Comparison of ENCODE assay signal across 9 cellular contexts in the genomic region with DNA sequence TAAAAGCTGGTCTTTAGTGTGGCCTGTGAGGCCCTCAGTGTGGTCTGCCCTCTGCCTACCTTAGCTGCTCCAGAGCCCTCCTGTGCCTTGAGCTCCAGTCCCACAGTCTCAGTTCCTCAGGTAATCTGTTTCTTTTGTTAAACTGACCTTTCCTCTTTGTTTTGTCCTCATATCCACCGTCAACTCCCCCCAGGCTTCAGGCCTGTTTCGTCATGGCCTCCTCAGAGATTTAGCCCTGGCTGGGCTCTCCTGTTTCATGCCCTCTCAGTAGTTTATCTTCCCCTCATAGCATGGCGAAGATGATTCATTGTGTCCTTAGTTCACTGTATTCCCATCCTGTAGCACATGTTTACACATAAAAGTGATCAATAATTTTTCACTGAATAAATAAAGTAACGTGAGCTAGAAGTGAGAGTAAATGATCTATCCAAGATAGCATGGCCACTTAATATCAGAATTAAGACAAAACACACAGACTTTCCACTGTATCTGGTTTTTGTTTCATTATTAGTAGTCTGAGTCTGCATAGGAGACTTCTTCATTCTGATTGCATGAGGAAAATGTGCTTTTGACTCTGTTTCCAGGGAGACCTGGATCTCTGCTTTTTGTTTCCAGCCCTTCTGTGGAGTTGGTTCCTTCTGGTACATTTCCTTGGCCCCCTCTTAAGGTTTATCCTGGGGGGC.
DNase-seq lines count a peak whose midpoint lies in the region; ATAC-seq and TF ChIP-seq lines count a peak whose summit lies in the region.
"Had no signal": no experiment of that assay in that cellular context is flagged by ENCODE, and none has a peak within 500 bp of the region (broad histone marks: within the 10 kb centered on the region; RNA-seq: fewer than 3 reads in every experiment).

No MANE protein-coding gene starts in this region.

- intact Hi-C loops in left lung (cut with DNase I), result no loop called here

- peak overlapping the region; percentile 3 for H3K4me3 Mint-ChIP-seq in stimulated activated memory B cell treated with anti-CD40 and anti-IgM and Interleukin-4, amounts not matched to agents 10 μg/mL and 1 μg/mL and 100 μg/mL, for 72 hours

- H3K9me3 ChIP-seq in left lung, result no peaks in the 10 kb centered on the region

- H3K27ac ChIP-seq in left lung, result no peak overlapping the region

- peak; percentile 43 for DNase-seq in HuH-7 (ENCODE audit: low spot score)
- DNase-seq in foreskin melanocyte, result no peak
- DNase-seq in left lung, result no peak
- no peak for DNase-seq in SKM-1 (lab: John Stamatoyannopoulos, UW; ENCODE audit: unreplicated experiment)
- DNase-seq: cortex of kidney, NCI-H345 had no signal

- ATAC-seq in GM19035 (IDR thresholded peaks at IDR 0.05; ENCODE audit: unreplicated experiment) (peak; percentile 89), HG02588 (IDR thresholded peaks at IDR 0.05; ENCODE audit: unreplicated experiment) (peak; percentile 88), left lung (no peak)
- ATAC-seq in stimulated activated memory B cell treated with anti-CD40 and anti-IgM and Interleukin-4, amounts not matched to agents 10 μg/mL and 1 μg/mL and 100 μg/mL, for 72 hours, result peak; percentile 61

- no peaks in the 10 kb centered on the region for H3K27me3 ChIP-seq in left lung

- H3K4me1 Mint-ChIP-seq in stimulated activated memory B cell treated with anti-CD40 and anti-IgM and Interleukin-4, amounts not matched to agents 10 μg/mL and 1 μg/mL and 100 μg/mL, for 72 hours, result peaks cover 11% of the 10 kb centered on the region

- TF ChIP-seq CTCF in left lung (IDR thresholded peaks at IDR 0.05), result no peak

- peaks cover 8% of the 10 kb centered on the region for H3K36me3 Mint-ChIP-seq in stimulated activated memory B cell treated with anti-CD40 and anti-IgM and Interleukin-4, amounts not matched to agents 10 μg/mL and 1 μg/mL and 100 μg/mL, for 72 hours

- no peaks in the 10 kb centered on the region for H3K9me3 Mint-ChIP-seq in stimulated activated memory B cell treated with anti-CD40 and anti-IgM and Interleukin-4, amounts not matched to agents 10 μg/mL and 1 μg/mL and 100 μg/mL, for 72 hours

- no peaks in the 10 kb centered on the region for H3K27me3 Mint-ChIP-seq in stimulated activated memory B cell treated with anti-CD40 and anti-IgM and Interleukin-4, amounts not matched to agents 10 μg/mL and 1 μg/mL and 100 μg/mL, for 72 hours

- H3K4me3 ChIP-seq in left lung, result no peak overlapping the region

- H3K4me1 ChIP-seq in left lung, result no peaks in the 10 kb centered on the region

- no peaks in the 10 kb centered on the region for H3K36me3 ChIP-seq in left lung

- peak overlapping the region; percentile 81 for H3K27ac Mint-ChIP-seq in stimulated activated memory B cell treated with anti-CD40 and anti-IgM and Interleukin-4, amounts not matched to agents 10 μg/mL and 1 μg/mL and 100 μg/mL, for 72 hours
